ENCODE assay signal across 25 cellular contexts in genomic region chr11:56764976-56765375, GRCh38. TPM values are rescaled to one million over a fixed set of nuclear protein-coding genes. Genes with fewer than 3 reads are reported as not detected.
"Had no signal": no experiment of that assay in that cellular context is flagged by ENCODE, and none has a peak within 500 bp of the region (broad histone marks: within the 10 kb centered on the region; RNA-seq: fewer than 3 reads in every experiment).

No MANE protein-coding gene starts in this region.

- H3K9me3 Mint-ChIP-seq: endodermal cell, nephron had no signal

- H3K27me3 Mint-ChIP-seq: progenitor cell of endocrine pancreas had no signal

- H3K4me1 Mint-ChIP-seq: naive B cell, nephron had no signal

- H3K4me3 Mint-ChIP-seq: endodermal cell, naive B cell, nephron had no signal

- DNase-seq: dermis blood vessel endothelial cell; endodermal cell; heart left ventricle; hippocampal formation; left colon; left ventricle myocardium superior; mesendoderm; naive B cell; occipital lobe; pancreas; right cardiac atrium; small intestine; stimulated activated CD4-positive, alpha-beta T cell treated with anti-CD3 and anti-CD28 coated beads, Interleukin-12 subunit alpha, Interleukin-12 subunit beta, amount 100 ng/mL, for 4 hours; stimulated activated naive CD4-positive, alpha-beta T cell treated with Interleukin-2 at 50 U/mL for 16 hours; trophoblast cell had no signal

- H3K36me3 Mint-ChIP-seq: naive B cell had no signal

- H3K27ac Mint-ChIP-seq: endodermal cell, naive B cell, nephron, progenitor cell of endocrine pancreas had no signal

- ATAC-seq: heart left ventricle, left colon, left ventricle myocardium superior, pancreas, right cardiac atrium had no signal

RNA-seq across cellular contexts. Expression of gene OR9G4, which starts 16.5 kb away (rescaled TPM):
- total RNA-seq: dermis blood vessel endothelial cell, endodermal cell, endothelial cell of umbilical vein, frontal cortex, glomerular endothelial cell, heart left ventricle, kidney epithelial cell, left colon, left ventricle myocardium superior, lung, occipital lobe, pancreas, progenitor cell of endocrine pancreas, right cardiac atrium, urinary bladder had no signal
- polyA plus RNA-seq: endothelial cell of umbilical vein, esophagus, heart left ventricle, lung, pancreas, right cardiac atrium, small intestine, thymus, urinary bladder had no signal
